In genomic region chr5:132828846-132829494, GRCh38 we compare ENCODE assay signal across 9 cellular contexts. TPM values are rescaled to one million over a fixed set of nuclear protein-coding genes. Genes with fewer than 3 reads are reported as not detected.
DNase-seq lines count a peak whose midpoint lies in the region; ATAC-seq, FAIRE-seq and TF ChIP-seq lines count a peak whose summit lies in the region.
"Had no signal": no experiment of that assay in that cellular context is flagged by ENCODE, and none has a peak within 500 bp of the region (broad histone marks: within the 10 kb centered on the region; RNA-seq: fewer than 3 reads in every experiment).

No MANE protein-coding gene starts in this region.

- 82% methylated on average over 4 of the region's 4 CpGs for WGBS in A549 (ENCODE audit: missing lambda C conversion rate)
- 85% methylated on average over 4 of the region's 4 CpGs for WGBS in mesenchymal stem cell

- DNase-seq in A549 (ENCODE audit: low read depth in 1 of 2, low spot score in 1 of 2) (no peak), HCT116 (ENCODE audit: low read depth, low spot score) (no peak), breast epithelium (ENCODE audit: low spot score in 2 of 2) (no peak), mesenchymal stem cell (no peak), GM19239 (ENCODE audit: insufficient read length, low spot score) (no peak), COLO668 (lab: John Stamatoyannopoulos, UW; ENCODE audit: unreplicated experiment) (no peak)

- no peak overlapping the region for H3K23ac ChIP-seq in mesenchymal stem cell (ENCODE audit: low read length in 2 of 2)

- BruUV-seq in HCT116 (replicated peaks; lab: Mats Ljungman, UMichigan): no TSS peak

- TF ChIP-seq POLR2A in A549 (IDR thresholded peaks at IDR 0.05; ENCODE audit: low read length) (no peak), HCT116 (IDR thresholded peaks at IDR 0.05; ENCODE audit: borderline replicate concordance, extremely low read depth, insufficient read depth, insufficient read length) (no peak), breast epithelium (IDR thresholded peaks at IDR 0.05) (no peak)

- H3K36me3 ChIP-seq in HCT116 (ENCODE audit: control insufficient read depth in 1 of 2, insufficient read depth in 2 of 2, low read length in 2 of 2) (no peaks in the 10 kb centered on the region), breast epithelium (no peaks in the 10 kb centered on the region), mesenchymal stem cell (ENCODE audit: control insufficient read depth in 1 of 2, insufficient read depth in 2 of 2, low read depth in 1 of 2, low read length in 2 of 2) (peaks cover 10 to 14% of the 10 kb centered on the region in 2 experiments)

- CTCF ChIA-PET in A549 (lab: Yijun Ruan, JAX) (interaction anchor here (0.6 to 8.9 kb wide), 29 partner anchors 10 to 534 kb away, joined by 3 to 82 read pairs (median 7); partner anchors contain the start of genes CCNI2, GDF9, LEAP2 and UQCRQ), HCT116 (lab: Charles Lee) (interaction anchor here (3.9 kb wide), 1 partner anchor 9 kb away, joined by 31 read pairs; no protein-coding TSS in a partner anchor)

- POLR2A ChIA-PET in A549 (lab: Yijun Ruan, JAX): no interaction called here
- POLR2A ChIA-PET in HCT116 (lab: Charles Lee): no interaction called here

- no peaks in the 10 kb centered on the region for H3K9me2 ChIP-seq in HCT116 (ENCODE audit: insufficient read depth)

- RAD21 ChIA-PET in HCT116 (lab: Charles Lee; ENCODE audit: low non-redundant PET in 1 of 2, low total read pairs in 2 of 2, uncharacterized antibody in 2 of 2, unreplicated experiment in 2 of 2): no interaction called here

- no peaks in the 10 kb centered on the region for H3K27me3 ChIP-seq in HCT116 (ENCODE audit: insufficient read depth, low read length)
- no peaks in the 10 kb centered on the region for H3K27me3 ChIP-seq in breast epithelium
- H3K27me3 ChIP-seq in mesenchymal stem cell (ENCODE audit: control insufficient read depth in 1 of 2, insufficient read depth in 1 of 2, low read length in 2 of 2): no peaks in the 10 kb centered on the region

- H3K79me1 ChIP-seq in mesenchymal stem cell (replicated peaks; ENCODE audit: low read length, poor library complexity, severe bottlenecking): peaks cover 7% of the 10 kb centered on the region

- TF ChIP-seq RAD21 in A549 (conservative IDR thresholded peaks at IDR 0.05 in 1 of 2, IDR thresholded peaks at IDR 0.05 in 1 of 2) (no peak), HCT116 (IDR thresholded peaks at IDR 0.05; ENCODE audit: low read depth) (no peak)

- H3K4me3 ChIP-seq in A549 (peak overlapping the region; percentile 59; the same call in 1 of the 3 replicates), HCT116 (replicated peaks in 1 of 2; ENCODE audit: low read depth in 1 of 2, low read length in 2 of 2) (peak overlapping the region; percentile 65 to 73), breast epithelium (peak overlapping the region in 2 of 3 donors; percentile 81 to 84), mesenchymal stem cell (ENCODE audit: insufficient read depth in 1 of 2, low read depth in 1 of 2, low read length in 2 of 2) (peak overlapping the region in 1 of 2 experiments; percentile 81)

- TF ChIP-seq EP300 in A549 (IDR thresholded peaks at IDR 0.05): no peak

- H3K18ac ChIP-seq in mesenchymal stem cell (ENCODE audit: low read depth in 1 of 2, low read length in 2 of 2): no peak overlapping the region

- no peak for TF ChIP-seq CTCF in A549 (IDR thresholded peaks at IDR 0.05)
- no peak for TF ChIP-seq CTCF in HCT116 (IDR thresholded peaks at IDR 0.05 in 2 of 3, conservative IDR thresholded peaks at IDR 0.05 in 1 of 3; ENCODE audit: borderline replicate concordance in 1 of 3, insufficient read depth in 1 of 3, low read depth in 2 of 3, low read length in 2 of 3)
- no peak for TF ChIP-seq CTCF in breast epithelium (IDR thresholded peaks at IDR 0.05)

- H3K4me1 ChIP-seq in A549 (peaks cover 3% of the 10 kb centered on the region; the same call in 1 of the 3 replicates), HCT116 (ENCODE audit: control insufficient read depth in 1 of 2, insufficient read depth in 2 of 2, low read length in 2 of 2) (peaks cover 12 to 19% of the 10 kb centered on the region in 2 experiments; a peak in 3 of 4 replicates), breast epithelium (no peaks in the 10 kb centered on the region), mesenchymal stem cell (ENCODE audit: control insufficient read depth, insufficient read depth, low read depth, low read length) (peaks cover 13% of the 10 kb centered on the region)

- H2BK120ac ChIP-seq in mesenchymal stem cell (ENCODE audit: low read depth, low read length): no peak overlapping the region

- H4K91ac ChIP-seq in mesenchymal stem cell (ENCODE audit: low read length): no peak overlapping the region

- H3K27ac ChIP-seq in A549 (no peak overlapping the region), HCT116 (ENCODE audit: low read depth, low read length) (no peak overlapping the region; the same call in 1 of the 2 replicates), breast epithelium (no peak overlapping the region), mesenchymal stem cell (ENCODE audit: low read length, poor library complexity, severe bottlenecking) (no peak overlapping the region)

- no peaks in the 10 kb centered on the region for H4K20me1 ChIP-seq in HCT116 (ENCODE audit: insufficient read depth)

- no peak overlapping the region for H3K14ac ChIP-seq in mesenchymal stem cell (ENCODE audit: low read length in 2 of 2)

- H3K79me2 ChIP-seq in HCT116 (ENCODE audit: insufficient read depth, low read length): peaks cover 6% of the 10 kb centered on the region; the same call in 1 of the 2 replicates

- intact Hi-C loops in HCT116 (cut with micrococcal nuclease): no loop called here
- intact Hi-C loops in breast epithelium (cut with DNase I; ENCODE audit: low total_unique reads): loop anchor here (1.0 kb wide), 1 partner anchor 36 kb away; no protein-coding TSS in a partner anchor

- H3K9me3 ChIP-seq in A549 (no peaks in the 10 kb centered on the region), HCT116 (ENCODE audit: control insufficient read depth in 1 of 2, insufficient read depth in 1 of 2, low read depth in 1 of 2, low read length in 2 of 2) (no peaks in the 10 kb centered on the region), breast epithelium (no peaks in the 10 kb centered on the region), mesenchymal stem cell (ENCODE audit: control insufficient read depth, low read length) (no peaks in the 10 kb centered on the region)

- H3K9ac ChIP-seq in HCT116 (ENCODE audit: low read length) (peak overlapping the region; percentile 79), mesenchymal stem cell (ENCODE audit: low read length) (peak overlapping the region; percentile 84)

- H3K4me2 ChIP-seq in A549 (peak overlapping the region; percentile 92), HCT116 (ENCODE audit: low read length) (peak overlapping the region; percentile 93), mesenchymal stem cell (ENCODE audit: low read length, poor library complexity, severe bottlenecking) (no peak overlapping the region)

- peak overlapping the region; percentile 19 for H4K8ac ChIP-seq in mesenchymal stem cell (ENCODE audit: low read length)

- FAIRE-seq in A549 (lab: Jason Lieb, UNC) (no peak), GM19239 (lab: Jason Lieb, UNC) (no peak)
- FAIRE-seq: TTC549 had no signal

- H2AFZ ChIP-seq in HCT116 (ENCODE audit: low read depth, low read length, poor library complexity, severe bottlenecking) (no peak overlapping the region), mesenchymal stem cell (ENCODE audit: low read depth, low read length) (no peak overlapping the region)

- H2BK12ac ChIP-seq in mesenchymal stem cell (ENCODE audit: low read length in 2 of 2): no peak overlapping the region

- no peak overlapping the region for H2BK5ac ChIP-seq in mesenchymal stem cell (ENCODE audit: low read depth, low read length, poor library complexity, severe bottlenecking)

- no peak overlapping the region for H3K4ac ChIP-seq in mesenchymal stem cell (ENCODE audit: low read depth in 1 of 2, low read length in 2 of 2)

- no peak overlapping the region for H2BK15ac ChIP-seq in mesenchymal stem cell (ENCODE audit: low read depth, poor library complexity, severe bottlenecking)

- ATAC-seq in A549 (no peak), HCT116 (no peak), SK-N-SH treated with all-trans-retinoic acid at 6 μM for 48 hours (no peak), HG02938 (IDR thresholded peaks at IDR 0.05; ENCODE audit: unreplicated experiment) (no peak)

- no peak overlapping the region for H2AK5ac ChIP-seq in mesenchymal stem cell (ENCODE audit: low read length, severe bottlenecking)

RNA-seq across cellular contexts. Expression of gene SHROOM1, which starts 1.5 kb away (rescaled TPM):
- 3.5 and 4.5 TPM in 2 replicates for polyA plus RNA-seq in A549 (2011; rRNA removed)
- polyA plus RNA-seq in A549 (2012; cell fraction: cytosol; rRNA removed): 7.9 and 10.9 TPM in 2 replicates
- polyA plus RNA-seq in A549 (2012; cell fraction: nucleus; rRNA removed): 23.3 and 37.8 TPM in 2 replicates
- polyA plus RNA-seq in A549 (2017; fragmentation: RNase III; extraction: RNeasy Plus Mini Kit Qiagen cat#74134 plus additional on column Dnase treatment): 5.4 to 7.2 TPM (median 6.0 TPM) in 3 replicates
- polyA minus RNA-seq in A549 (2011; rRNA and poly(A)+ RNA removed): 4.6 and 5.0 TPM in 2 replicates
- total RNA-seq in HCT116 (2021; ENCODE audit: unreplicated experiment): 9.5 TPM
- 5.0 and 5.6 TPM in 2 replicates for polyA plus RNA-seq in HCT116 (2012)
- total RNA-seq in breast epithelium: 10 to 100 TPM in 1 of 3 donors, 1 to 10 TPM in 2; 2.4 to 12.6 (median 9.5) TPM
- polyA plus RNA-seq in mesenchymal stem cell (2013, experiment 1 of 2): 8.7 TPM
- 10.3 TPM for polyA plus RNA-seq in mesenchymal stem cell (2013, experiment 2 of 2)

RNA-seq across cellular contexts. Expression of gene SOWAHA, which starts 15.9 kb away (rescaled TPM):
- polyA plus RNA-seq in A549 (2011; rRNA removed): 0.07 and 0.10 TPM in 2 replicates
- polyA plus RNA-seq in A549 (2012; cell fraction: cytosol; rRNA removed): 0.09 and 0.19 TPM in 2 replicates
- 0.05 and 0.18 TPM in 2 replicates for polyA plus RNA-seq in A549 (2012; cell fraction: nucleus; rRNA removed)
- 0.03 to 0.08 TPM (median 0.06 TPM) in 3 replicates for polyA plus RNA-seq in A549 (2017; fragmentation: RNase III; extraction: RNeasy Plus Mini Kit Qiagen cat#74134 plus additional on column Dnase treatment)
- 0.10 TPM in 1 of 2 replicates, not detected in the other for polyA minus RNA-seq in A549 (2011; rRNA and poly(A)+ RNA removed)
- 0.39 TPM for total RNA-seq in HCT116 (2021; ENCODE audit: unreplicated experiment)
- 0.07 and 0.18 TPM in 2 replicates for polyA plus RNA-seq in HCT116 (2012)
- 1 to 10 TPM in 1 of 3 donors, under 1 TPM in 2; 0.66 to 3.2 (median 0.96) TPM for total RNA-seq in breast epithelium
- 0.01 TPM for polyA plus RNA-seq in mesenchymal stem cell (2013, experiment 1 of 2)
- polyA plus RNA-seq in mesenchymal stem cell (2013, experiment 2 of 2): 0.04 TPM

RNA-seq across cellular contexts. Expression of gene GDF9, which starts 37.3 kb away (rescaled TPM):
- polyA plus RNA-seq in A549 (2011; rRNA removed): 0.83 and 0.85 TPM in 2 replicates
- 0.24 and 0.31 TPM in 2 replicates for polyA plus RNA-seq in A549 (2012; cell fraction: cytosol; rRNA removed)
- 0.28 and 0.54 TPM in 2 replicates for polyA plus RNA-seq in A549 (2012; cell fraction: nucleus; rRNA removed)
- 0.25 to 0.49 TPM (median 0.37 TPM) in 3 replicates for polyA plus RNA-seq in A549 (2017; fragmentation: RNase III; extraction: RNeasy Plus Mini Kit Qiagen cat#74134 plus additional on column Dnase treatment)
- polyA minus RNA-seq in A549 (2011; rRNA and poly(A)+ RNA removed): 0.25 and 0.34 TPM in 2 replicates
- 0.49 TPM for total RNA-seq in HCT116 (2021; ENCODE audit: unreplicated experiment)
- polyA plus RNA-seq in HCT116 (2012): 0.24 and 0.36 TPM in 2 replicates
- total RNA-seq in breast epithelium: under 1 TPM; 0.33 to 0.64 (median 0.44) TPM
- polyA plus RNA-seq in mesenchymal stem cell (2013, experiment 1 of 2): 0.01 TPM
- 0.08 TPM for polyA plus RNA-seq in mesenchymal stem cell (2013, experiment 2 of 2)

RNA-seq across cellular contexts. Expression of gene UQCRQ, which starts 37.5 kb away (rescaled TPM):
- polyA plus RNA-seq in A549 (2011; rRNA removed): 497 and 500 TPM in 2 replicates
- 596 and 681 TPM in 2 replicates for polyA plus RNA-seq in A549 (2012; cell fraction: cytosol; rRNA removed)
- 231 and 239 TPM in 2 replicates for polyA plus RNA-seq in A549 (2012; cell fraction: nucleus; rRNA removed)
- polyA plus RNA-seq in A549 (2017; fragmentation: RNase III; extraction: RNeasy Plus Mini Kit Qiagen cat#74134 plus additional on column Dnase treatment): 424 to 448 TPM (median 441 TPM) in 3 replicates
- polyA minus RNA-seq in A549 (2011; rRNA and poly(A)+ RNA removed): 25.3 and 26.6 TPM in 2 replicates
- 528 TPM for total RNA-seq in HCT116 (2021; ENCODE audit: unreplicated experiment)
- 276 and 358 TPM in 2 replicates for polyA plus RNA-seq in HCT116 (2012)
- total RNA-seq in breast epithelium: 100 to 1,000 TPM; 106 to 184 (median 150) TPM
- polyA plus RNA-seq in mesenchymal stem cell (2013, experiment 1 of 2): 773 TPM
- polyA plus RNA-seq in mesenchymal stem cell (2013, experiment 2 of 2): 885 TPM

RNA-seq across cellular contexts. Expression of gene LEAP2, which starts 44.5 kb away (rescaled TPM):
- polyA plus RNA-seq in A549 (2011; rRNA removed) (4.1 and 4.8 TPM in 2 replicates), A549 (2017; fragmentation: RNase III; extraction: RNeasy Plus Mini Kit Qiagen cat#74134 plus additional on column Dnase treatment) (1.6 to 2.1 TPM (median 2.0 TPM) in 3 replicates)
- 0.76 and 0.95 TPM in 2 replicates for polyA plus RNA-seq in A549 (2012; cell fraction: cytosol; rRNA removed)
- 2.8 and 3.7 TPM in 2 replicates for polyA plus RNA-seq in A549 (2012; cell fraction: nucleus; rRNA removed)
- 1.6 and 2.5 TPM in 2 replicates for polyA minus RNA-seq in A549 (2011; rRNA and poly(A)+ RNA removed)
- total RNA-seq in HCT116 (2021; ENCODE audit: unreplicated experiment) (1.2 TPM), breast epithelium (1 to 10 TPM in 2 of 3 donors, under 1 TPM in 1; 0.80 to 4.1 (median 2.9) TPM)
- polyA plus RNA-seq in HCT116 (2012): 0.75 and 0.77 TPM in 2 replicates
- polyA plus RNA-seq in mesenchymal stem cell (2013, experiment 1 of 2): 0.22 TPM
- polyA plus RNA-seq in mesenchymal stem cell (2013, experiment 2 of 2): 0.15 TPM
